In genomic region chr7:158648787-158649186, GRCh38 we compare ENCODE assay signal across 21 cellular contexts. TPM values are rescaled to one million over a fixed set of nuclear protein-coding genes. Genes with fewer than 3 reads are reported as not detected.
DNase-seq lines count a peak whose midpoint lies in the region; ATAC-seq, FAIRE-seq and TF ChIP-seq lines count a peak whose summit lies in the region.
"Had no signal": no experiment of that assay in that cellular context is flagged by ENCODE, and none has a peak within 500 bp of the region (broad histone marks: within the 10 kb centered on the region; RNA-seq: fewer than 3 reads in every experiment).

No MANE protein-coding gene starts in this region.

- POLR2A ChIA-PET in IMR-90 (lab: Charles Lee; ENCODE audit: unreplicated experiment) (no interaction called here), T-cell (lab: Charles Lee) (no interaction called here)

- no peak overlapping the region for H3K27ac Mint-ChIP-seq in T-cell
- H3K27ac Mint-ChIP-seq: CD8-positive, alpha-beta T cell; progenitor cell of endocrine pancreas had no signal

- peak overlapping the region; percentile 86; the same call in 1 of the 2 replicates for H3K27ac ChIP-seq in IMR-90 (ENCODE audit: insufficient read depth, low read length)
- H3K27ac ChIP-seq in right lobe of liver = peak overlapping the region; percentile 37 to 68 (median 62)
- peak overlapping the region; percentile 59 to 72 for H3K27ac ChIP-seq in uterus
- H3K27ac ChIP-seq: RWPE1 had no signal

- H3K79me1 ChIP-seq in IMR-90 (ENCODE audit: low read depth in 1 of 2, low read length in 2 of 2) = peaks cover 22 to 42% of the 10 kb centered on the region in 2 experiments

- peaks cover 18% of the 10 kb centered on the region for H3K4me1 ChIP-seq in IMR-90 (ENCODE audit: control insufficient read depth, insufficient read depth, low read length)
- peaks cover 0 to 4% (median 0%) of the 10 kb centered on the region in 4 donors for H3K4me1 ChIP-seq in right lobe of liver
- H3K4me1 ChIP-seq in uterus = no peaks in the 10 kb centered on the region
- H3K4me1 ChIP-seq: esophagus muscularis mucosa had no signal

- no peak overlapping the region for H2AK9ac ChIP-seq in IMR-90 (replicated peaks; ENCODE audit: low read depth, low read length, poor library complexity)

- TF ChIP-seq CTCF in IMR-90 (conservative IDR thresholded peaks at IDR 0.05; ENCODE audit: low read depth, low read length) = no peak
- no peak for TF ChIP-seq CTCF in bronchial epithelial cell (IDR thresholded peaks at IDR 0.05; ENCODE audit: insufficient read depth, low read length, severe bottlenecking)
- no peak for TF ChIP-seq CTCF in right lobe of liver (IDR thresholded peaks at IDR 0.05)
- TF ChIP-seq CTCF in uterus (IDR thresholded peaks at IDR 0.05) = no peak

- no peak for TF ChIP-seq RAD21 in IMR-90 (IDR thresholded peaks at IDR 0.05; ENCODE audit: low read length)

- H3K18ac ChIP-seq in IMR-90 (ENCODE audit: low read depth, low read length) = peak overlapping the region; percentile 99

- no peaks in the 10 kb centered on the region for H3K27me3 Mint-ChIP-seq in T-cell
- H3K27me3 Mint-ChIP-seq: naive B cell; progenitor cell of endocrine pancreas; stimulated activated naive CD8-positive, alpha-beta T cell treated with anti-CD3 and anti-CD28 coated beads, Interleukin-15, amount 100 ng/mL, for 72 hours had no signal

- H4K8ac ChIP-seq in IMR-90 (ENCODE audit: low read depth in 2 of 2, low read length in 2 of 2) = peak overlapping the region; percentile 4 to 94

- H3K4me3 ChIP-seq in IMR-90 (ENCODE audit: insufficient read depth, low read depth, low read length) = no peak overlapping the region
- no peak overlapping the region for H3K4me3 ChIP-seq in bronchial epithelial cell (ENCODE audit: low read depth, low read length)
- H3K4me3 ChIP-seq in right lobe of liver = no peak overlapping the region
- H3K4me3 ChIP-seq in uterus = no peak overlapping the region
- H3K4me3 ChIP-seq: esophagus muscularis mucosa, GM12878 had no signal

- peak overlapping the region; percentile 16; the same call in 1 of the 2 replicates for H3K56ac ChIP-seq in IMR-90 (ENCODE audit: extremely low read depth, insufficient read depth, low read length)

- peak overlapping the region; percentile 51 for H3K4me2 ChIP-seq in IMR-90 (ENCODE audit: low read depth, low read length)

- in situ Hi-C loops in IMR-90 (cut with MboI; ENCODE audit: low sequenced_read_pairs) = no loop called here

- CTCF ChIA-PET in IMR-90 (lab: Yijun Ruan, JAX) = no interaction called here
- CTCF ChIA-PET in T-cell (lab: Charles Lee) = no interaction called here

- no peak overlapping the region for H3K4me3 Mint-ChIP-seq in T-cell
- H3K4me3 Mint-ChIP-seq: CD8-positive, alpha-beta T cell; stimulated activated naive CD8-positive, alpha-beta T cell treated with anti-CD3 and anti-CD28 coated beads, Interleukin-15, amount 100 ng/mL, for 72 hours; WTC11 had no signal

- no peaks in the 10 kb centered on the region for H3K27me3 ChIP-seq in IMR-90 (ENCODE audit: control insufficient read depth, insufficient read depth, low read length)
- H3K27me3 ChIP-seq in bronchial epithelial cell (ENCODE audit: control insufficient read depth, insufficient read depth, low read length) = no peaks in the 10 kb centered on the region
- H3K27me3 ChIP-seq in right lobe of liver = no peaks in the 10 kb centered on the region
- H3K27me3 ChIP-seq in uterus = no peaks in the 10 kb centered on the region
- H3K27me3 ChIP-seq: esophagus muscularis mucosa had no signal

- peak; percentile 77 for FAIRE-seq in bronchial epithelial cell (lab: Jason Lieb, UNC)
- FAIRE-seq: GM12878 had no signal

- H3K4ac ChIP-seq in IMR-90 (ENCODE audit: low read depth, low read length) = peak overlapping the region; percentile 97

- H2BK120ac ChIP-seq in IMR-90 (ENCODE audit: low read depth, low read length) = peak overlapping the region; percentile 99

- no peaks in the 10 kb centered on the region for H4K20me1 ChIP-seq in IMR-90 (ENCODE audit: insufficient read depth, low read length)

- no peaks in the 10 kb centered on the region for H3K9me3 Mint-ChIP-seq in T-cell
- H3K9me3 Mint-ChIP-seq: CD8-positive, alpha-beta T cell; naive B cell had no signal

- no peaks in the 10 kb centered on the region for H3K9me3 ChIP-seq in IMR-90 (ENCODE audit: control insufficient read depth, insufficient read depth, low read length)
- H3K9me3 ChIP-seq in right lobe of liver = no peaks in the 10 kb centered on the region
- H3K9me3 ChIP-seq in uterus = no peaks in the 10 kb centered on the region
- H3K9me3 ChIP-seq: esophagus muscularis mucosa had no signal

- no peak overlapping the region for H2AFZ ChIP-seq in IMR-90 (replicated peaks; ENCODE audit: low read length, poor library complexity)

- TF ChIP-seq POLR2A in IMR-90 (IDR thresholded peaks at IDR 0.05; ENCODE audit: low read depth, low read length) (no peak), right lobe of liver (IDR thresholded peaks at IDR 0.05) (no peak), uterus (IDR thresholded peaks at IDR 0.05) (no peak)

- ATAC-seq in IMR-90 (ENCODE audit: low read depth) = peak; percentile 21
- ATAC-seq in right lobe of liver = peak; percentile 63 to 79 (median 72)
- no peak for ATAC-seq in T-cell (replicated peaks in 1 of 4)
- ATAC-seq in GM18858 (IDR thresholded peaks at IDR 0.05; ENCODE audit: unreplicated experiment) = no peak
- ATAC-seq: CD8-positive, alpha-beta T cell; GM12878; stimulated activated naive CD8-positive, alpha-beta T cell treated with anti-CD3 and anti-CD28 coated beads, Interleukin-15, amount 100 ng/mL, for 72 hours; WTC11 had no signal

- intact Hi-C loops in IMR-90 (cut with micrococcal nuclease) = no loop called here
- intact Hi-C loops in right lobe of liver (cut with DNase I) = no loop called here
- intact Hi-C loops in uterus (cut with DNase I; ENCODE audit: low total_unique reads) = no loop called here

- no TSS peak for BruUV-seq in IMR-90 (replicated peaks; lab: Mats Ljungman, UMichigan)

- H4K5ac ChIP-seq in IMR-90 (ENCODE audit: low read depth, low read length) = peak overlapping the region; percentile 99

- peak overlapping the region; percentile 89; the same call in 2 of the 3 replicates for H2BK15ac ChIP-seq in IMR-90 (ENCODE audit: low read depth, low read length)

- 96% methylated on average over 4 of the region's 9 CpGs; no CpG with 5 or more reads in 1 of the 2 experiments for WGBS in IMR-90 (ENCODE audit: extremely low coverage in 2 of 2, insufficient read length in 1 of 2), 2 experiments
- 69% methylated on average over 9 of the region's 9 CpGs for WGBS in right lobe of liver (ENCODE audit: insufficient coverage, low coverage, low lambda C conversion rate, missing lambda C conversion rate)

- peak overlapping the region; percentile 97 for H3K14ac ChIP-seq in IMR-90 (replicated peaks; ENCODE audit: low read depth, low read length)

- peak overlapping the region; percentile 94 for H2BK5ac ChIP-seq in IMR-90 (ENCODE audit: low read depth, low read length, poor library complexity, severe bottlenecking)

- H3K9me1 ChIP-seq in IMR-90 (ENCODE audit: insufficient read depth, low read length) = peaks cover 17% of the 10 kb centered on the region

- peak overlapping the region; percentile 81 for H4K91ac ChIP-seq in IMR-90 (ENCODE audit: insufficient read depth, low read depth, low read length)

- peaks cover 42% of the 10 kb centered on the region for H3K36me3 Mint-ChIP-seq in T-cell

- peak overlapping the region; percentile 85; the same call in 1 of the 2 replicates for H3K23ac ChIP-seq in IMR-90 (ENCODE audit: low read depth, low read length)

- dilution Hi-C loops in IMR-90 (cut with HindIII; ENCODE audit: low sequenced_read_pairs, unreplicated experiment) = no loop called here

- H3K36me3 ChIP-seq in IMR-90 (ENCODE audit: control insufficient read depth, insufficient read depth, low read length) (peaks cover 8% of the 10 kb centered on the region), bronchial epithelial cell (ENCODE audit: control insufficient read depth, insufficient read depth, low read length) (no peaks in the 10 kb centered on the region), right lobe of liver (no peaks in the 10 kb centered on the region), uterus (no peaks in the 10 kb centered on the region)

- H2BK20ac ChIP-seq in IMR-90 (ENCODE audit: low read depth, low read length) = peak overlapping the region; percentile 99

- no peaks in the 10 kb centered on the region for H3K4me1 Mint-ChIP-seq in T-cell
- H3K4me1 Mint-ChIP-seq: naive B cell; stimulated activated naive CD8-positive, alpha-beta T cell treated with anti-CD3 and anti-CD28 coated beads, Interleukin-15, amount 100 ng/mL, for 72 hours; WTC11 had no signal

- peak overlapping the region; percentile 95 for H2AK5ac ChIP-seq in IMR-90 (ENCODE audit: low read depth, low read length)

- DNase-seq in IMR-90 = no peak
- DNase-seq in bronchial epithelial cell (ENCODE audit: low read depth) = no peak
- DNase-seq in right lobe of liver = no peak
- DNase-seq in uterus = no peak
- no peak for DNase-seq in T-cell
- no peak for DNase-seq in activated T-cell treated with anti-CD3 and anti-CD28 coated beads for 4 hours
- DNase-seq: activated CD8-positive, alpha-beta memory T cell treated with anti-CD3 and anti-CD28 coated beads for 24 hours; activated effector memory CD4-positive, alpha-beta T cell treated with Interleukin-2 at 50 U/mL for 16 hours; aorta; CD8-positive, alpha-beta T cell; hippocampal formation; naive B cell; NCI-H1048; NCI-H82; stimulated activated naive CD8-positive, alpha-beta T cell treated with anti-CD3 and anti-CD28 coated beads, Interleukin-15, amount 100 ng/mL, for 72 hours had no signal

- H3K9ac ChIP-seq in IMR-90 (ENCODE audit: low read depth, low read length) = no peak overlapping the region

TF ChIP-seq in IMR-90, 13 proteins besides CTCF, POLR2A, EP300 and RAD21 (continues in another document):
- no peak for TF ChIP-seq CHD1 (IDR thresholded peaks at IDR 0.05; ENCODE audit: low read depth, low read length)
- no peak for TF ChIP-seq SMC3 (IDR thresholded peaks at IDR 0.05; ENCODE audit: low read depth, low read length)
- TF ChIP-seq FOS (IDR thresholded peaks at IDR 0.05; ENCODE audit: low read depth, low read length) = no peak
- no peak for TF ChIP-seq RFX5 (IDR thresholded peaks at IDR 0.05; ENCODE audit: low read depth, low read length)
- no peak for TF ChIP-seq MAFK (IDR thresholded peaks at IDR 0.05; ENCODE audit: low read depth, low read length)

RNA-seq across cellular contexts. Expression of gene NCAPG2, which starts 55.8 kb away (rescaled TPM):
- total RNA-seq in IMR-90 (2012; rRNA removed) (25.8 and 31.7 TPM in 2 replicates), bronchial epithelial cell (3.2 and 3.5 TPM in 2 replicates), right lobe of liver (1 to 10 TPM; 2.7 to 4.8 (median 4.2) TPM), uterus (10 to 100 TPM in 1 of 4 donors, 1 to 10 TPM in 2, under 1 TPM in 1; 0.51 to 36.0 (median 7.8) TPM), T-cell (10 to 100 TPM in 3 of 5 donors, 1 to 10 TPM in 2; 6.2 to 14.7 (median 11.9) TPM)
- polyA plus RNA-seq in IMR-90 (2012; rRNA removed) = 24.6 and 25.6 TPM in 2 replicates
- 7.0 and 13.1 TPM in 2 replicates for polyA plus RNA-seq in IMR-90 (2012; cell fraction: cytosol; rRNA removed)
- polyA plus RNA-seq in IMR-90 (2012; cell fraction: nucleus; rRNA removed; ENCODE audit: low replicate concordance) = 7.8 and 11.2 TPM in 2 replicates

Comparison
In these comparisons a context has a peak if more than half of its experiments do, and no peak if none do; other contexts are left out.
1. ATAC-seq: peak in IMR-90 (single experiment) and right lobe of liver (4 of 4); none in T-cell (0 of 4) and GM18858 (single experiment).
2. Peak in every context shown above with its lines, with median percentiles within 50 percentile points of each other: H3K27ac ChIP-seq.